Comparison of ENCODE assay signal across 17 cellular contexts in the genomic region with DNA sequence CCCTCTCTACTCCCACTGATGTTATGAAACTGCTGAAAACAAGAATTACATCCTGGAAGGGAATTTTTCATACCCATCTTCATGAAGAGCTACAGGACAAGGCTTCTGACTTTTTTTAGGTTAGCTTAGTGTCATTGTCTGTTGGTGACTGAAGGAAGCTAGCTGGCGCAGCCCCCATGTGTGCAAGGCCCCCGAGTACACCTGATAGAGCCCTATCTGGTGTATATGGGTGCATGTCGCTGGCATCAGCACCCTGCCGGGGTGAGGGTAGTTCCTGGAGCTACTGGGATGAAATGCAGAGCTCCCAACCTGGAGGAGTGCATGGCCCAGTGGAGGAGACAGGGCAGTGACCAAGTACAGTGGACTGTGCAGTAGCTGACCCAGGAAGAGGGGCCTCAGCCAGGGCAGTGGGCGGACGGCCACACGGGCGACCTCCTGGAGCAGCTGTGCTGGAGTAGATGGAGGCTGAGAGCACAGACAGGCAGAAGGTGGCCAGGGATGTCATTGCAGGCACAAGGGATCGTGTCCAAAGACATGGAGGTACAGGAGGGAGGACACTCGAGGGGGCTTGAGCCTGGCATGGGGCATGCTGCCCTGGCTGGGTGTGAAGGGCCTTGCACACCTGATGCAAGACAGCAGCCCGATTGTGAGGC. TPM values are rescaled to one million over a fixed set of nuclear protein-coding genes. Genes with fewer than 3 reads are reported as not detected.
DNase-seq lines count a peak whose midpoint lies in the region; ATAC-seq, FAIRE-seq and TF ChIP-seq lines count a peak whose summit lies in the region.
"Had no signal": no experiment of that assay in that cellular context is flagged by ENCODE, and none has a peak within 500 bp of the region (broad histone marks: within the 10 kb centered on the region; RNA-seq: fewer than 3 reads in every experiment).

No MANE protein-coding gene starts in this region.

- H3K9me3 Mint-ChIP-seq in MCF 10A (ENCODE audit: unreplicated experiment) (no peaks in the 10 kb centered on the region), osteocyte (ENCODE audit: unreplicated experiment) (no peaks in the 10 kb centered on the region)
- H3K9me3 Mint-ChIP-seq: activated T-cell treated with anti-CD3 and anti-CD28 coated beads, Interleukin-2, amount 50 U/mL, for 24 hours; CD4-positive, CD25-positive, alpha-beta regulatory T cell; stimulated activated effector memory CD8-positive, alpha-beta T cell treated with anti-CD3 and anti-CD28 coated beads, Interleukin-12 subunit alpha, Interleukin-12 subunit beta, amount 100 ng/mL, for 72 hours had no signal

- H2BK5ac ChIP-seq in H1 (ENCODE audit: low read depth, low read length) = no peak overlapping the region

- no TSS peak for BruUV-seq in MCF 10A (replicated peaks; lab: Mats Ljungman, UMichigan)
- no TSS peak for BruUV-seq in mammary epithelial cell (replicated peaks; lab: Mats Ljungman, UMichigan)

- H3K4me2 ChIP-seq in mammary epithelial cell (ENCODE audit: insufficient read depth, low read depth, low read length) = no peak overlapping the region
- no peak overlapping the region for H3K4me2 ChIP-seq in H1 (ENCODE audit: insufficient read depth in 1 of 2, low read depth in 2 of 2, low read length in 2 of 2)

- H2AFZ ChIP-seq in mammary epithelial cell (ENCODE audit: low read depth, low read length) (no peak overlapping the region), H1 (ENCODE audit: low read length) (no peak overlapping the region)

- H3K36me3 Mint-ChIP-seq in MCF 10A (ENCODE audit: insufficient read depth, unreplicated experiment) (peaks cover 5% of the 10 kb centered on the region), osteocyte (ENCODE audit: unreplicated experiment) (no peaks in the 10 kb centered on the region)
- H3K36me3 Mint-ChIP-seq: CD4-positive, CD25-positive, alpha-beta regulatory T cell; stimulated activated effector memory CD8-positive, alpha-beta T cell treated with anti-CD3 and anti-CD28 coated beads, Interleukin-12 subunit alpha, Interleukin-12 subunit beta, amount 100 ng/mL, for 72 hours had no signal

- H4K8ac ChIP-seq in H1 (ENCODE audit: extremely low read depth, insufficient read depth, low read length) = no peak overlapping the region; the same call in 1 of the 2 replicates

- H3K79me2 ChIP-seq in mammary epithelial cell (ENCODE audit: insufficient read depth, low read length) = no peaks in the 10 kb centered on the region
- peaks cover 6 to 97% of the 10 kb centered on the region in 2 experiments for H3K79me2 ChIP-seq in H1 (ENCODE audit: control insufficient read depth in 1 of 2, insufficient read depth in 2 of 2, low read length in 2 of 2)

- CTCF ChIA-PET in MCF 10A (lab: Yijun Ruan, JAX) = interaction anchor here (0.6 to 13.5 kb wide), 9 partner anchors 10 to 338 kb away, joined by 3 to 458 read pairs (median 18); no protein-coding TSS in a partner anchor
- CTCF ChIA-PET in mammary epithelial cell (lab: Charles Lee; ENCODE audit: low non-redundant PET) = interaction anchor here (3.0 kb wide), 1 partner anchor 56 kb away, joined by 40 read pairs; no protein-coding TSS in a partner anchor
- CTCF ChIA-PET in H1 (lab: Charles Lee; ENCODE audit: partially characterized antibody) = interaction anchor here (0.5 to 12.5 kb wide), 17 partner anchors 10 to 337 kb away, joined by 3 to 471 read pairs (median 6); no protein-coding TSS in a partner anchor

- H3K4me3 ChIP-seq in mammary epithelial cell (replicated peaks in 1 of 3; ENCODE audit: insufficient read depth in 1 of 3, low read depth in 2 of 3, low read length in 3 of 3) (no peak overlapping the region), H1 (ENCODE audit: extremely low read depth in 1 of 4, insufficient read depth in 2 of 4, low read depth in 3 of 4, low read length in 4 of 4) (no peak overlapping the region)
- H3K4me3 ChIP-seq: upper lobe of right lung had no signal

- H3K27me3 ChIP-seq in mammary epithelial cell (ENCODE audit: insufficient read depth, low read length) (no peaks in the 10 kb centered on the region), H1 (replicated peaks in 1 of 4; ENCODE audit: control insufficient read depth in 3 of 4, extremely low read depth in 1 of 4, insufficient read depth in 3 of 4, low read length in 3 of 4) (no peaks in the 10 kb centered on the region)
- H3K27me3 ChIP-seq: upper lobe of right lung had no signal

- H3K4me1 Mint-ChIP-seq in MCF 10A (ENCODE audit: insufficient read depth, unreplicated experiment) (peaks cover 37% of the 10 kb centered on the region), osteocyte (ENCODE audit: unreplicated experiment) (peaks cover 32% of the 10 kb centered on the region)

- peak overlapping the region; percentile 97 for H3K27ac Mint-ChIP-seq in MCF 10A (ENCODE audit: low read depth, unreplicated experiment)
- H3K27ac Mint-ChIP-seq in osteocyte (ENCODE audit: unreplicated experiment) = peak overlapping the region; percentile 54
- H3K27ac Mint-ChIP-seq: activated T-cell treated with anti-CD3 and anti-CD28 coated beads, Interleukin-2, amount 50 U/mL, for 24 hours; stimulated activated effector memory CD8-positive, alpha-beta T cell treated with anti-CD3 and anti-CD28 coated beads, Interleukin-12 subunit alpha, Interleukin-12 subunit beta, amount 100 ng/mL, for 72 hours had no signal

- peak overlapping the region; percentile 50; the same call in 1 of the 2 replicates for H2BK12ac ChIP-seq in H1 (ENCODE audit: low read depth, low read length)

- no peak overlapping the region for H2BK20ac ChIP-seq in H1 (ENCODE audit: low read length)

- WGBS in mammary epithelial cell (ENCODE audit: low coverage, missing lambda C conversion rate) = 90% methylated on average over 8 of the region's 11 CpGs
- WGBS in H1 (ENCODE audit: extremely low coverage in 1 of 2, insufficient coverage in 1 of 2, insufficient read length in 1 of 2, insufficient replicate concordance in 2 of 2, low coverage in 1 of 2, low lambda C conversion rate in 2 of 2, missing lambda C conversion rate in 1 of 2), 2 experiments = 84% methylated on average over 11 of the region's 11 CpGs; no CpG with 5 or more reads in 1 of the 2 experiments

- no peak overlapping the region for H2BK120ac ChIP-seq in H1 (replicated peaks; ENCODE audit: low read depth, low read length)

- no peak overlapping the region for H3K14ac ChIP-seq in H1 (ENCODE audit: insufficient read length)

- POLR2A ChIA-PET in MCF 10A (lab: Yijun Ruan, JAX) = interaction anchor here (0.8 to 9.1 kb wide), 7 partner anchors 11 to 85 kb away, joined by 3 to 97 read pairs (median 5); partner anchors contain the start of gene IMPA2
- POLR2A ChIA-PET in H1 (lab: Charles Lee; ENCODE audit: partially characterized antibody) = interaction anchor here (1.3 to 10.4 kb wide), 3 partner anchors 12 to 55 kb away, joined by 3 to 100 read pairs (median 5); partner anchors contain the start of gene IMPA2

- H3K36me3 ChIP-seq in mammary epithelial cell (ENCODE audit: insufficient read depth, low read length) (no peaks in the 10 kb centered on the region), H1 (ENCODE audit: control insufficient read depth in 2 of 4, insufficient read depth in 4 of 4, low read length in 3 of 4) (no peaks in the 10 kb centered on the region)
- H3K36me3 ChIP-seq: upper lobe of right lung had no signal

- no peak overlapping the region for H3K56ac ChIP-seq in H1 (replicated peaks; ENCODE audit: insufficient read length, low read depth, low read length)

- no peaks in the 10 kb centered on the region for H3K9me3 ChIP-seq in mammary epithelial cell (replicated peaks; ENCODE audit: insufficient read depth, low read length)
- no peaks in the 10 kb centered on the region for H3K9me3 ChIP-seq in H1 (ENCODE audit: insufficient read depth in 2 of 2, low read depth in 1 of 2, low read length in 1 of 2)
- H3K9me3 ChIP-seq: upper lobe of right lung had no signal

- no peak for TF ChIP-seq EP300 in H1 (IDR thresholded peaks at IDR 0.05; ENCODE audit: borderline replicate concordance in 1 of 2, low read depth in 2 of 2, low read length in 2 of 2)

- H3K4ac ChIP-seq in H1 (replicated peaks; ENCODE audit: insufficient read length, low read depth, low read length) = no peak overlapping the region

- H3K79me1 ChIP-seq in H1 (ENCODE audit: low read depth, low read length) = peaks cover 41% of the 10 kb centered on the region

- H3K4me3 Mint-ChIP-seq in MCF 10A (ENCODE audit: unreplicated experiment) (no peak overlapping the region), osteocyte (ENCODE audit: unreplicated experiment) (no peak overlapping the region)
- H3K4me3 Mint-ChIP-seq: activated T-cell treated with anti-CD3 and anti-CD28 coated beads, Interleukin-2, amount 50 U/mL, for 24 hours; CD4-positive, CD25-positive, alpha-beta regulatory T cell; stimulated activated effector memory CD8-positive, alpha-beta T cell treated with anti-CD3 and anti-CD28 coated beads, Interleukin-12 subunit alpha, Interleukin-12 subunit beta, amount 100 ng/mL, for 72 hours had no signal

- TF ChIP-seq RAD21 in H1 (IDR thresholded peaks at IDR 0.05 in 1 of 2, conservative IDR thresholded peaks at IDR 0.05 in 1 of 2; ENCODE audit: low read depth in 2 of 2, low read length in 2 of 2) = no peak

- no peak overlapping the region for H2AK5ac ChIP-seq in H1 (ENCODE audit: low read depth, low read length)

- intact Hi-C loops in MCF 10A (cut with micrococcal nuclease) (no loop called here), mammary epithelial cell (cut with micrococcal nuclease) (no loop called here)

- TF ChIP-seq CTCF in MCF 10A (IDR thresholded peaks at IDR 0.05; ENCODE audit: unreplicated experiment) = no peak
- no peak for TF ChIP-seq CTCF in mammary epithelial cell (conservative IDR thresholded peaks at IDR 0.05 in 1 of 2, IDR thresholded peaks at IDR 0.05 in 1 of 2; ENCODE audit: extremely low read depth in 1 of 2, insufficient read depth in 1 of 2, low read depth in 1 of 2, low read length in 2 of 2)
- no peak for TF ChIP-seq CTCF in H1 (IDR thresholded peaks at IDR 0.05; ENCODE audit: control extremely low read depth in 1 of 3, insufficient read depth in 1 of 3, low read depth in 1 of 3, low read length in 3 of 3)
- no peak for TF ChIP-seq CTCF in osteocyte (IDR thresholded peaks at IDR 0.05)

- DNase-seq in MCF 10A (ENCODE audit: unreplicated experiment) = no peak
- DNase-seq in mammary epithelial cell = no peak
- no peak for DNase-seq in H1 (ENCODE audit: low read depth in 1 of 2, low spot score in 2 of 2)
- no peak for DNase-seq in osteocyte (ENCODE audit: extremely low spot score, unreplicated experiment)
- no peak for DNase-seq in urothelium cell line (ENCODE audit: low spot score)
- no peak for DNase-seq in NCI-H524 treated with DMSO at 0.1 percent for 48 hours (lab: John Stamatoyannopoulos, UW)
- DNase-seq in NCI-H1417 (lab: John Stamatoyannopoulos, UW) = no peak
- DNase-seq: activated T-cell treated with anti-CD3 and anti-CD28 coated beads, Interleukin-2, amount 50 U/mL, for 24 hours; caudate nucleus; CD4-positive, CD25-positive, alpha-beta regulatory T cell; DMS79 treated with DMSO at 0.1 percent for 48 hours; NCI-H146; RPMI8226; upper lobe of right lung had no signal

- no peak; a peak in 1 of 3 replicates for TF ChIP-seq POLR2A in H1 (IDR thresholded peaks at IDR 0.05; ENCODE audit: control extremely low read depth in 1 of 2, low read depth in 2 of 2, low read length in 2 of 2)

- H3K27me3 Mint-ChIP-seq in MCF 10A (ENCODE audit: insufficient read depth, unreplicated experiment) (no peaks in the 10 kb centered on the region), osteocyte (ENCODE audit: unreplicated experiment) (no peaks in the 10 kb centered on the region)
- H3K27me3 Mint-ChIP-seq: activated T-cell treated with anti-CD3 and anti-CD28 coated beads, Interleukin-2, amount 50 U/mL, for 24 hours; CD4-positive, CD25-positive, alpha-beta regulatory T cell had no signal

- H3K9ac ChIP-seq in mammary epithelial cell (ENCODE audit: insufficient read depth, low read length) = no peak overlapping the region
- no peak overlapping the region for H3K9ac ChIP-seq in H1 (replicated peaks in 1 of 4; ENCODE audit: extremely low read depth in 1 of 4, low read depth in 3 of 4, low read length in 3 of 4)

- H2BK15ac ChIP-seq in H1 (ENCODE audit: low read length) = no peak overlapping the region

- ATAC-seq in HG02852 (IDR thresholded peaks at IDR 0.05; ENCODE audit: unreplicated experiment) = no peak
- ATAC-seq: stimulated activated effector memory CD8-positive, alpha-beta T cell treated with anti-CD3 and anti-CD28 coated beads, Interleukin-12 subunit alpha, Interleukin-12 subunit beta, amount 100 ng/mL, for 72 hours had no signal

- H3K27ac ChIP-seq in mammary epithelial cell (ENCODE audit: insufficient read depth, low read depth, low read length) (no peak overlapping the region), H1 (ENCODE audit: low read depth, low read length) (no peak overlapping the region)
- H3K27ac ChIP-seq: upper lobe of right lung had no signal

- no peak overlapping the region for H3K23ac ChIP-seq in H1 (ENCODE audit: insufficient read length)

- in situ Hi-C loops in mammary epithelial cell (cut with MboI; ENCODE audit: low sequenced_read_pairs in 2 of 2) = loop anchor here in 1 of 2 donors (10.0 kb wide), 1 partner anchor 61 kb away; no protein-coding TSS in a partner anchor

- H3K18ac ChIP-seq in H1 (ENCODE audit: extremely low read depth, low read length) = 0 out of 2 replicates have a peak overlapping the region, but pooled peaks have one; percentile 27

- FAIRE-seq in H1 (lab: Jason Lieb, UNC) = no peak
- FAIRE-seq in urothelium cell line (lab: Jason Lieb, UNC) = peak; percentile 23
- FAIRE-seq: A204.1 had no signal

- dilution Hi-C loops in mammary epithelial cell (cut with HindIII; ENCODE audit: low sequenced_read_pairs) = no loop called here

- no peaks in the 10 kb centered on the region for H4K20me1 ChIP-seq in mammary epithelial cell (ENCODE audit: insufficient read depth, low read length)
- peaks cover 19 to 44% of the 10 kb centered on the region in 2 experiments for H4K20me1 ChIP-seq in H1 (replicated peaks in 1 of 2; ENCODE audit: control insufficient read depth in 1 of 2, insufficient read depth in 2 of 2, low read length in 2 of 2)

- H3K23me2 ChIP-seq in H1 (ENCODE audit: low read depth, low read length) = peaks cover 4% of the 10 kb centered on the region; the same call in 1 of the 2 replicates

- H3K4me1 ChIP-seq in mammary epithelial cell (ENCODE audit: insufficient read depth, low read length) (peaks cover 14% of the 10 kb centered on the region), H1 (replicated peaks in 1 of 4; ENCODE audit: control insufficient read depth in 3 of 4, insufficient read depth in 4 of 4, low read length in 3 of 4) (peaks cover 13 to 30% (median 19%) of the 10 kb centered on the region in 4 experiments)

- H4K5ac ChIP-seq in H1 (ENCODE audit: insufficient read length, low read depth, low read length) = no peak overlapping the region

- H4K91ac ChIP-seq in H1 (replicated peaks; ENCODE audit: insufficient read length, low read length) = no peak overlapping the region

RNA-seq across cellular contexts. Expression of gene IMPA2, which starts 12.1 kb away (rescaled TPM):
- total RNA-seq in MCF 10A (2022) = 8.8 and 12.8 TPM in 2 replicates
- total RNA-seq in mammary epithelial cell = 10 to 100 TPM; 16.5 to 41.8 TPM
- polyA plus RNA-seq in mammary epithelial cell = 23.9 TPM
- 33.9 TPM for polyA minus RNA-seq in mammary epithelial cell
- 135 and 140 TPM in 2 replicates for total RNA-seq in H1 (2021; fragmentation: NEBNext Ultra II Directional; extraction: Animal tissue kit (Norgen Biotek cat#: 25700))
- 102 and 146 TPM in 2 replicates for polyA plus RNA-seq in H1 (2011; rRNA removed)
- polyA plus RNA-seq in H1 (2011; cell fraction: cytosol; rRNA removed) = 83.6 TPM
- polyA plus RNA-seq in H1 (2011; cell fraction: nucleus; rRNA removed) = 162 TPM
- 132 to 157 TPM (median 152 TPM) in 4 replicates for polyA plus RNA-seq in H1 (2012, experiment 1 of 2)
- 207 TPM for polyA plus RNA-seq in H1 (2012, experiment 2 of 2)
- 90.4 TPM for polyA plus RNA-seq in H1 (2013, experiment 1 of 2)
- polyA plus RNA-seq in H1 (2013, experiment 2 of 2) = 90.8 TPM
- polyA minus RNA-seq in H1 (2011; rRNA and poly(A)+ RNA removed) = 46.3 and 73.7 TPM in 2 replicates
- polyA minus RNA-seq in H1 (2011; cell fraction: cytosol; rRNA and poly(A)+ RNA removed) = 42.6 TPM
- polyA minus RNA-seq in H1 (2011; cell fraction: nucleus; rRNA and poly(A)+ RNA removed) = 46.7 TPM
- 9.0 and 9.2 TPM in 2 replicates for total RNA-seq in osteocyte
